In genomic region chrX:41666251-41666650, GRCh38 we compare ENCODE assay signal across 1 cellular context.
A peak's percentile ranks its signal among the peaks of the same experiment; 100 is the strongest.
TF ChIP-seq lines count a peak whose summit lies in the region.

No MANE protein-coding gene starts in this region.

TF ChIP-seq in K562, 482 proteins besides CTCF, POLR2A, EP300 and RAD21 (continued from another document and continues in another):
- TF ChIP-seq, protein P1, sequence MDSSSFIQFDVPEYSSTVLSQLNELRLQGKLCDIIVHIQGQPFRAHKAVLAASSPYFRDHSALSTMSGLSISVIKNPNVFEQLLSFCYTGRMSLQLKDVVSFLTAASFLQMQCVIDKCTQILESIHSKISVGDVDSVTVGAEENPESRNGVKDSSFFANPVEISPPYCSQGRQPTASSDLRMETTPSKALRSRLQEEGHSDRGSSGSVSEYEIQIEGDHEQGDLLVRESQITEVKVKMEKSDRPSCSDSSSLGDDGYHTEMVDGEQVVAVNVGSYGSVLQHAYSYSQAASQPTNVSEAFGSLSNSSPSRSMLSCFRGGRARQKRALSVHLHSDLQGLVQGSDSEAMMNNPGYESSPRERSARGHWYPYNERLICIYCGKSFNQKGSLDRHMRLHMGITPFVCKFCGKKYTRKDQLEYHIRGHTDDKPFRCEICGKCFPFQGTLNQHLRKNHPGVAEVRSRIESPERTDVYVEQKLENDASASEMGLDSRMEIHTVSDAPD (CRISPR knock-in tag; IDR thresholded peaks at IDR 0.05): no peak
- TF ChIP-seq CBX1 (IDR thresholded peaks at IDR 0.05; ENCODE audit: low read depth) (no peak), ZNF274 (IDR thresholded peaks at IDR 0.05; ENCODE audit: borderline replicate concordance, low read depth, low read length) (no peak), TEAD4 (IDR thresholded peaks at IDR 0.05; ENCODE audit: low read length) (peak; percentile 25; the same call in 1 of the 2 replicates), TEAD4 (CRISPR knock-in tag; IDR thresholded peaks at IDR 0.05; ENCODE audit: borderline replicate concordance) (no peak), ETS2 (tag; IDR thresholded peaks at IDR 0.05; ENCODE audit: borderline replicate concordance, poor library complexity, severe bottlenecking) (no peak), CCAR2 (IDR thresholded peaks at IDR 0.05; ENCODE audit: low read depth, low read length) (no peak), ZNF324 (CRISPR knock-in tag; IDR thresholded peaks at IDR 0.05) (no peak), ZNF408 (CRISPR knock-in tag; IDR thresholded peaks at IDR 0.05; ENCODE audit: low read depth) (no peak), ATF7 (IDR thresholded peaks at IDR 0.05) (peak; percentile 28; the same call in 1 of the 2 replicates), SOX6 (IDR thresholded peaks at IDR 0.05) (peak; percentile 34; the same call in 1 of the 2 replicates), PCBP1 (IDR thresholded peaks at IDR 0.05; ENCODE audit: low read depth, low read length, poor library complexity, severe bottlenecking) (no peak), CEBPG (CRISPR knock-in tag; IDR thresholded peaks at IDR 0.05) (peak; percentile 85), CEBPG (tag; conservative IDR thresholded peaks at IDR 0.05 in 1 of 2, IDR thresholded peaks at IDR 0.05 in 1 of 2) (peak; percentile 99), NR2C1 (IDR thresholded peaks at IDR 0.05) (no peak), NR2C1 (tag; IDR thresholded peaks at IDR 0.05) (0 out of 2 replicates have a peak, but pooled peaks have one; percentile 35), TAF9B (IDR thresholded peaks at IDR 0.05; ENCODE audit: partially characterized antibody) (no peak), KLF1 (tag; IDR thresholded peaks at IDR 0.05) (no peak), POLR3G (IDR thresholded peaks at IDR 0.05; ENCODE audit: extremely low read depth, insufficient read length, insufficient replicate concordance) (no peak), NFRKB (IDR thresholded peaks at IDR 0.05; ENCODE audit: low read depth) (no peak), KLF10 (CRISPR knock-in tag; IDR thresholded peaks at IDR 0.05) (no peak), SMARCC2 (IDR thresholded peaks at IDR 0.05; ENCODE audit: low read depth) (no peak), ARNT (IDR thresholded peaks at IDR 0.05) (peak in 1 of 2 experiments; percentile 89; a peak in 2 of 4 replicates), ZNF766 (CRISPR knock-in tag; conservative IDR thresholded peaks at IDR 0.05) (0 out of 2 replicates have a peak, but pooled peaks have one; percentile 23), ERF (CRISPR knock-in tag; IDR thresholded peaks at IDR 0.05) (no peak), JUND (IDR thresholded peaks at IDR 0.05; ENCODE audit: borderline replicate concordance, low read depth, low read length) (0 out of 2 replicates have a peak, but pooled peaks have one; percentile 13), JUND (tag; IDR thresholded peaks at IDR 0.05; ENCODE audit: borderline replicate concordance, low read depth, low read length) (no peak; the same call in 2 of the 3 replicates), SMAD4 (CRISPR knock-in tag; conservative IDR thresholded peaks at IDR 0.05) (0 out of 2 replicates have a peak, but pooled peaks have one; percentile 19), RUNX1 (IDR thresholded peaks at IDR 0.05; ENCODE audit: low read depth) (no peak), MYNN (IDR thresholded peaks at IDR 0.05) (no peak), MYNN (CRISPR knock-in tag; IDR thresholded peaks at IDR 0.05) (no peak), USF2 (CRISPR knock-in tag; IDR thresholded peaks at IDR 0.05) (no peak), CXXC5 (CRISPR knock-in tag; IDR thresholded peaks at IDR 0.05) (peak; percentile 20; the same call in 1 of the 2 replicates), ZNF197 (CRISPR knock-in tag; IDR thresholded peaks at IDR 0.05; ENCODE audit: low read depth) (peak; percentile 59; the same call in 1 of the 2 replicates), E2F4 (CRISPR knock-in tag; IDR thresholded peaks at IDR 0.05; ENCODE audit: low read depth) (no peak), ZNF311 (CRISPR knock-in tag; IDR thresholded peaks at IDR 0.05) (no peak), SMAD3 (CRISPR knock-in tag; conservative IDR thresholded peaks at IDR 0.05) (0 out of 2 replicates have a peak, but pooled peaks have one; percentile 15), ELF1 (tag; IDR thresholded peaks at IDR 0.05) (no peak), WHSC1 (IDR thresholded peaks at IDR 0.05; ENCODE audit: low read length) (no peak), MBD2 (IDR thresholded peaks at IDR 0.05; ENCODE audit: borderline replicate concordance, low read depth) (no peak), BMI1 (IDR thresholded peaks at IDR 0.05; ENCODE audit: low read length) (no peak)
- TF ChIP-seq, protein P2, sequence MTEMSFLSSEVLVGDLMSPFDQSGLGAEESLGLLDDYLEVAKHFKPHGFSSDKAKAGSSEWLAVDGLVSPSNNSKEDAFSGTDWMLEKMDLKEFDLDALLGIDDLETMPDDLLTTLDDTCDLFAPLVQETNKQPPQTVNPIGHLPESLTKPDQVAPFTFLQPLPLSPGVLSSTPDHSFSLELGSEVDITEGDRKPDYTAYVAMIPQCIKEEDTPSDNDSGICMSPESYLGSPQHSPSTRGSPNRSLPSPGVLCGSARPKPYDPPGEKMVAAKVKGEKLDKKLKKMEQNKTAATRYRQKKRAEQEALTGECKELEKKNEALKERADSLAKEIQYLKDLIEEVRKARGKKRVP (CRISPR knock-in tag; IDR thresholded peaks at IDR 0.05): peak; percentile 76
- TF ChIP-seq, protein P3, sequence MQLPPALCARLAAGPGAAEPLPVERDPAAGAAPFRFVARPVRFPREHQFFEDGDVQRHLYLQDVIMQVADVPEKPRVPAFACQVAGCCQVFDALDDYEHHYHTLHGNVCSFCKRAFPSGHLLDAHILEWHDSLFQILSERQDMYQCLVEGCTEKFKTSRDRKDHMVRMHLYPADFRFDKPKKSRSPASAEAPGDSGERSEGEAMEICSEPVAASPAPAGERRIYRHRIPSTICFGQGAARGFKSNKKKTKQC (CRISPR knock-in tag; IDR thresholded peaks at IDR 0.05): no peak
- TF ChIP-seq, protein P4, sequence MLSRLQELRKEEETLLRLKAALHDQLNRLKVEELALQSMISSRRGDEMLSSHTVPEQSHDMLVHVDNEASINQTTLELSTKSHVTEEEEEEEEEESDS (CRISPR knock-in tag; IDR thresholded peaks at IDR 0.05): no peak
- TF ChIP-seq, protein P5, sequence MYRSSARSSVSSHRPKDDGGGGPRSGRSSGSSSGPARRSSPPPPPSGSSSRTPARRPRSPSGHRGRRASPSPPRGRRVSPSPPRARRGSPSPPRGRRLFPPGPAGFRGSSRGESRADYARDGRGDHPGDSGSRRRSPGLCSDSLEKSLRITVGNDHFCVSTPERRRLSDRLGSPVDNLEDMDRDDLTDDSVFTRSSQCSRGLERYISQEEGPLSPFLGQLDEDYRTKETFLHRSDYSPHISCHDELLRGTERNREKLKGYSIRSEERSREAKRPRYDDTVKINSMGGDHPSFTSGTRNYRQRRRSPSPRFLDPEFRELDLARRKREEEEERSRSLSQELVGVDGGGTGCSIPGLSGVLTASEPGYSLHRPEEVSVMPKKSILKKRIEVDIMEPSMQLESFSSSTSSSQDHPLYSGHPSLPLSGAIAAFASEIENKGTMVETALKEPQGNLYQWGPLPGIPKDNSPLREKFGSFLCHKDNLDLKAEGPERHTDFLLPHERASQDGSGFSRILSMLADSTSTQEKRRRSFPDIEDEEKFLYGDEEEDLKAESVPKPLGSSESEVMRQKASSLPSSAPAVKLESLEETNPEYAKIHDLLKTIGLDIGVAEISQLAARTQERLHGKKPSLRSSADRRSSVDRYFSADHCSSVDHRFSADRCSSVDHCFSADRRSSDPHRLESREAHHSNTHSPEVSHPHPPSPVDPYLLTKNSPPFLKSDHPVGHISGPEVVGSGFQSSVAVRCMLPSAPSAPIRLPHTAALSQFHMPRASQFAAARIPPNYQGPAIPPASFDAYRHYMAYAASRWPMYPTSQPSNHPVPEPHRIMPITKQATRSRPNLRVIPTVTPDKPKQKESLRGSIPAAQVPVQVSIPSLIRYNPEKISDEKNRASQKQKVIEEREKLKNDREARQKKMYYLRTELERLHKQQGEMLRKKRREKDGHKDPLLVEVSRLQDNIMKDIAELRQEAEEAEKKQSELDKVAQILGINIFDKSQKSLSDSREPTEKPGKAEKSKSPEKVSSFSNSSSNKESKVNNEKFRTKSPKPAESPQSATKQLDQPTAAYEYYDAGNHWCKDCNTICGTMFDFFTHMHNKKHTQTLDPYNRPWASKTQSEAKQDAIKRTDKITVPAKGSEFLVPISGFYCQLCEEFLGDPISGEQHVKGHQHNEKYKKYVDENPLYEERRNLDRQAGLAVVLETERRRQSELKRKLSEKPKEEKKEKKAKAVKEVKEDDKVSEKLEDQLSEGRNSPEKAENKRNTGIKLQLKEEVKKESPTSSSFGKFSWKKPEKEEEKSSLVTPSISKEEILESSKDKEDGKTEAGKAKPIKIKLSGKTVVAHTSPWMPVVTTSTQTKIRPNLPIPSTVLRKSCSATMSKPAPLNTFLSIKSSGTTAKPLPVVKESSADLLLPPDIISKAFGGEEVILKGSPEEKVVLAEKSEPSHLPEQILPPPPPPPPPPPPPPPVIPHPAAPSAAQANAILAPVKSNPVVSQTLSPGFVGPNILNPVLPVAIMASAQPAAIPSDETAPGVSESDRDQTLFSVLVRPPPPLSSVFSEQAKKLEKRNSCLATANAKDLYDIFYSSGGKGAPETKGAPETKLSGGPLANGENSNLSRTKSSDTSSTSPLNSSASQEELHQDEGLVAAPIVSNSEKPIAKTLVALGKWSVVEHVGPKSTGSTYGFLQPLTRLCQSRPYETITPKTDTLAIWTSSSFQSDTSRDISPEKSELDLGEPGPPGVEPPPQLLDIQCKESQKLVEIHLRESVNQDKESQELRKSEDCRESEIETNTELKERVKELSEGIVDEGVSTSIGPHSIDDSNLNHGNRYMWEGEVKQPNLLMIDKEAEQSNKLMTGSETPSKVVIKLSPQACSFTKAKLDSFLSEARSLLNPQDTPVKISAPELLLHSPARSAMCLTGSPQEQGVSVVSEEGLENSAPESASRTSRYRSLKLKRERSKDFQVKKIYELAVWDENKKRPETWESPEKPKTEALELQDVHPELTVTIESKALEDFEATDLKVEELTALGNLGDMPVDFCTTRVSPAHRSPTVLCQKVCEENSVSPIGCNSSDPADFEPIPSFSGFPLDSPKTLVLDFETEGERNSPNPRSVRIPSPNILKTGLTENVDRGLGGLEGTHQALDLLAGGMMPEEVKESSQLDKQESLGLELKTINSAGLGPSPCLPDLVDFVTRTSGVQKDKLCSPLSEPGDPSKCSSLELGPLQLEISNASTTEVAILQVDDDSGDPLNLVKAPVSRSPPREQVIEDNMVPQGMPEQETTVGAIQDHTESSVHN (IDR thresholded peaks at IDR 0.05; ENCODE audit: borderline replicate concordance in 1 of 2, low read depth in 1 of 2): no peak
- TF ChIP-seq, protein P6, sequence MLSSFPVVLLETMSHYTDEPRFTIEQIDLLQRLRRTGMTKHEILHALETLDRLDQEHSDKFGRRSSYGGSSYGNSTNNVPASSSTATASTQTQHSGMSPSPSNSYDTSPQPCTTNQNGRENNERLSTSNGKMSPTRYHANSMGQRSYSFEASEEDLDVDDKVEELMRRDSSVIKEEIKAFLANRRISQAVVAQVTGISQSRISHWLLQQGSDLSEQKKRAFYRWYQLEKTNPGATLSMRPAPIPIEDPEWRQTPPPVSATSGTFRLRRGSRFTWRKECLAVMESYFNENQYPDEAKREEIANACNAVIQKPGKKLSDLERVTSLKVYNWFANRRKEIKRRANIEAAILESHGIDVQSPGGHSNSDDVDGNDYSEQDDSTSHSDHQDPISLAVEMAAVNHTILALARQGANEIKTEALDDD (IDR thresholded peaks at IDR 0.05): no peak
- TF ChIP-seq, protein P7, sequence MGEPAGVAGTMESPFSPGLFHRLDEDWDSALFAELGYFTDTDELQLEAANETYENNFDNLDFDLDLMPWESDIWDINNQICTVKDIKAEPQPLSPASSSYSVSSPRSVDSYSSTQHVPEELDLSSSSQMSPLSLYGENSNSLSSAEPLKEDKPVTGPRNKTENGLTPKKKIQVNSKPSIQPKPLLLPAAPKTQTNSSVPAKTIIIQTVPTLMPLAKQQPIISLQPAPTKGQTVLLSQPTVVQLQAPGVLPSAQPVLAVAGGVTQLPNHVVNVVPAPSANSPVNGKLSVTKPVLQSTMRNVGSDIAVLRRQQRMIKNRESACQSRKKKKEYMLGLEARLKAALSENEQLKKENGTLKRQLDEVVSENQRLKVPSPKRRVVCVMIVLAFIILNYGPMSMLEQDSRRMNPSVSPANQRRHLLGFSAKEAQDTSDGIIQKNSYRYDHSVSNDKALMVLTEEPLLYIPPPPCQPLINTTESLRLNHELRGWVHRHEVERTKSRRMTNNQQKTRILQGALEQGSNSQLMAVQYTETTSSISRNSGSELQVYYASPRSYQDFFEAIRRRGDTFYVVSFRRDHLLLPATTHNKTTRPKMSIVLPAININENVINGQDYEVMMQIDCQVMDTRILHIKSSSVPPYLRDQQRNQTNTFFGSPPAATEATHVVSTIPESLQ (CRISPR knock-in tag; IDR thresholded peaks at IDR 0.05): no peak
- TF ChIP-seq, protein P8, sequence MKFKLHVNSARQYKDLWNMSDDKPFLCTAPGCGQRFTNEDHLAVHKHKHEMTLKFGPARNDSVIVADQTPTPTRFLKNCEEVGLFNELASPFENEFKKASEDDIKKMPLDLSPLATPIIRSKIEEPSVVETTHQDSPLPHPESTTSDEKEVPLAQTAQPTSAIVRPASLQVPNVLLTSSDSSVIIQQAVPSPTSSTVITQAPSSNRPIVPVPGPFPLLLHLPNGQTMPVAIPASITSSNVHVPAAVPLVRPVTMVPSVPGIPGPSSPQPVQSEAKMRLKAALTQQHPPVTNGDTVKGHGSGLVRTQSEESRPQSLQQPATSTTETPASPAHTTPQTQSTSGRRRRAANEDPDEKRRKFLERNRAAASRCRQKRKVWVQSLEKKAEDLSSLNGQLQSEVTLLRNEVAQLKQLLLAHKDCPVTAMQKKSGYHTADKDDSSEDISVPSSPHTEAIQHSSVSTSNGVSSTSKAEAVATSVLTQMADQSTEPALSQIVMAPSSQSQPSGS (CRISPR knock-in tag; IDR thresholded peaks at IDR 0.05): no peak
- TF ChIP-seq, protein P9, sequence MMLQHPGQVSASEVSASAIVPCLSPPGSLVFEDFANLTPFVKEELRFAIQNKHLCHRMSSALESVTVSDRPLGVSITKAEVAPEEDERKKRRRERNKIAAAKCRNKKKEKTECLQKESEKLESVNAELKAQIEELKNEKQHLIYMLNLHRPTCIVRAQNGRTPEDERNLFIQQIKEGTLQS (IDR thresholded peaks at IDR 0.05): peak; percentile 70; the same call in 1 of the 2 replicates
- TF ChIP-seq, protein P9 (CRISPR knock-in tag; conservative IDR thresholded peaks at IDR 0.05): no peak
